8 cellular contexts compared by ENCODE assay signal in genomic region chr1:150516616-150517015, GRCh38. TPM values are rescaled to one million over a fixed set of nuclear protein-coding genes. Genes with fewer than 3 reads are reported as not detected.
DNase-seq lines count a peak whose midpoint lies in the region; ATAC-seq and TF ChIP-seq lines count a peak whose summit lies in the region.

No MANE protein-coding gene starts in this region.

- no peaks in the 10 kb centered on the region for H3K9me2 ChIP-seq in neural cell (ENCODE audit: insufficient read depth, low read length)

- H3K36me3 ChIP-seq in mammary epithelial cell (ENCODE audit: insufficient read depth, low read length) = no peaks in the 10 kb centered on the region
- H3K36me3 ChIP-seq in neural cell (ENCODE audit: insufficient read depth, low read length) = no peaks in the 10 kb centered on the region

- H3K9me3 ChIP-seq in mammary epithelial cell (replicated peaks; ENCODE audit: insufficient read depth, low read length) (no peaks in the 10 kb centered on the region), neural cell (ENCODE audit: low read length) (no peaks in the 10 kb centered on the region)

- H3K4me2 ChIP-seq in mammary epithelial cell (ENCODE audit: insufficient read depth, low read depth, low read length) = peak overlapping the region; percentile 95
- peak overlapping the region; percentile 51 for H3K4me2 ChIP-seq in neural cell (ENCODE audit: low read length)

- dilution Hi-C loops in mammary epithelial cell (cut with HindIII; ENCODE audit: low sequenced_read_pairs) = loop anchor here (10.0 kb wide), 1 partner anchor 58 kb away; the partner anchor contains the start of gene MCL1

- CTCF ChIA-PET in mammary epithelial cell (lab: Charles Lee; ENCODE audit: low non-redundant PET) = interaction anchor here (0.6 to 1.0 kb wide), 2 partner anchors 16 to 261 kb away, joined by 5 to 7 read pairs; no protein-coding TSS in a partner anchor

- peaks cover 13% of the 10 kb centered on the region for H3K4me1 ChIP-seq in mammary epithelial cell (ENCODE audit: insufficient read depth, low read length)

- H3K79me2 ChIP-seq in mammary epithelial cell (ENCODE audit: insufficient read depth, low read length) (no peaks in the 10 kb centered on the region), neural cell (replicated peaks; ENCODE audit: insufficient read depth, low read length) (no peaks in the 10 kb centered on the region)

- ATAC-seq in HG02623 (IDR thresholded peaks at IDR 0.05; ENCODE audit: unreplicated experiment) (no peak), HG03521 (IDR thresholded peaks at IDR 0.05; ENCODE audit: unreplicated experiment) (no peak)

- H3F3A ChIP-seq in neural cell (ENCODE audit: insufficient read depth, low read length, poor library complexity, severe bottlenecking) = no peaks in the 10 kb centered on the region

- peak overlapping the region; percentile 62; the same call in 1 of the 2 replicates for H3K4me3 ChIP-seq in GM08714 (ENCODE audit: low read length)
- no peak overlapping the region for H3K4me3 ChIP-seq in mammary epithelial cell (replicated peaks in 1 of 3; ENCODE audit: insufficient read depth in 1 of 3, low read depth in 2 of 3, low read length in 3 of 3)
- peak overlapping the region; percentile 78 for H3K4me3 ChIP-seq in neural cell (ENCODE audit: low read length)

- TF ChIP-seq EP300 in neural cell (conservative IDR thresholded peaks at IDR 0.05; ENCODE audit: poor library complexity, severe bottlenecking) = no peak

- intact Hi-C loops in mammary epithelial cell (cut with micrococcal nuclease) = loop anchor here (1.0 to 2.0 kb wide), 2 partner anchors 22 to 260 kb away; no protein-coding TSS in a partner anchor

- in situ Hi-C loops in mammary epithelial cell (cut with MboI; ENCODE audit: low sequenced_read_pairs in 2 of 2) = no loop called here

- H4K20me1 ChIP-seq in mammary epithelial cell (ENCODE audit: insufficient read depth, low read length) (no peaks in the 10 kb centered on the region), neural cell (ENCODE audit: insufficient read depth) (no peaks in the 10 kb centered on the region)

- H3K27me3 ChIP-seq in mammary epithelial cell (ENCODE audit: insufficient read depth, low read length) (no peaks in the 10 kb centered on the region), neural cell (ENCODE audit: insufficient read depth, low read depth, low read length) (no peaks in the 10 kb centered on the region)

- H3K9ac ChIP-seq in mammary epithelial cell (ENCODE audit: insufficient read depth, low read length) (no peak overlapping the region), neural cell (ENCODE audit: low read length) (peak overlapping the region; percentile 63)

- no peak for TF ChIP-seq RAD21 in neural cell (conservative IDR thresholded peaks at IDR 0.05)

- no TSS peak for BruUV-seq in mammary epithelial cell (replicated peaks; lab: Mats Ljungman, UMichigan)

- peak; percentile 38 for DNase-seq in NCI-H128 (lab: John Stamatoyannopoulos, UW; ENCODE audit: unreplicated experiment)
- DNase-seq in mammary epithelial cell = no peak
- no peak for DNase-seq in mucosa of gallbladder (ENCODE audit: low spot score)
- DNase-seq in RPMI8226 = no peak

- TF ChIP-seq CTCF in mammary epithelial cell (conservative IDR thresholded peaks at IDR 0.05 in 1 of 2, IDR thresholded peaks at IDR 0.05 in 1 of 2; ENCODE audit: extremely low read depth in 1 of 2, insufficient read depth in 1 of 2, low read depth in 1 of 2, low read length in 2 of 2) = no peak
- no peak for TF ChIP-seq CTCF in neural cell (IDR thresholded peaks at IDR 0.05; ENCODE audit: poor library complexity, severe bottlenecking)

- H3K27ac ChIP-seq in mammary epithelial cell (ENCODE audit: insufficient read depth, low read depth, low read length) = no peak overlapping the region
- no peak overlapping the region for H3K27ac ChIP-seq in neural cell (ENCODE audit: low read length)

- H2AFZ ChIP-seq in mammary epithelial cell (ENCODE audit: low read depth, low read length) (peak overlapping the region; percentile 82), neural cell (ENCODE audit: low read depth, low read length) (no peak overlapping the region)

- WGBS in mammary epithelial cell (ENCODE audit: low coverage, missing lambda C conversion rate) = 56% methylated on average over 4 of the region's 4 CpGs

TF ChIP-seq in neural cell, 6 proteins besides CTCF, POLR2A, EP300 and RAD21:
- TF ChIP-seq SMC3 (conservative IDR thresholded peaks at IDR 0.05; ENCODE audit: poor library complexity) = no peak

RNA-seq across cellular contexts. Expression of gene FALEC, which starts 1.1 kb away (rescaled TPM):
- not detected for total RNA-seq in mammary epithelial cell
- polyA plus RNA-seq in mammary epithelial cell = not detected
- not detected for polyA minus RNA-seq in mammary epithelial cell
- not detected in 2 replicates for polyA plus RNA-seq in neural cell
- not detected in 2 replicates for polyA minus RNA-seq in neural cell
- total RNA-seq in mucosa of gallbladder = 1.1 TPM

RNA-seq across cellular contexts. Expression of gene ECM1, which starts 8.7 kb away (rescaled TPM):
- total RNA-seq in mammary epithelial cell = 10 to 100 TPM; 12.5 to 16.2 TPM
- polyA plus RNA-seq in mammary epithelial cell = 11.7 TPM
- polyA minus RNA-seq in mammary epithelial cell = 13.3 TPM
- 2.3 and 4.2 TPM in 2 replicates for polyA plus RNA-seq in neural cell
- 0.58 and 0.73 TPM in 2 replicates for polyA minus RNA-seq in neural cell
- total RNA-seq in mucosa of gallbladder = 681 TPM

RNA-seq across cellular contexts. Expression of gene TARS2, which starts 29.4 kb away (rescaled TPM):
- total RNA-seq in mammary epithelial cell = 10 to 100 TPM; 23.3 to 27.0 TPM
- polyA plus RNA-seq in mammary epithelial cell = 17.9 TPM
- 57.0 TPM for polyA minus RNA-seq in mammary epithelial cell
- polyA plus RNA-seq in neural cell = 19.4 and 22.8 TPM in 2 replicates
- 17.0 and 20.9 TPM in 2 replicates for polyA minus RNA-seq in neural cell
- 28.3 TPM for total RNA-seq in mucosa of gallbladder

RNA-seq across cellular contexts. Expression of gene ADAMTSL4, which starts 32.6 kb away (rescaled TPM):
- total RNA-seq in mammary epithelial cell = 10 to 100 TPM in 1 of 2 donors, 1 to 10 TPM in 1; 2.9 to 98.0 TPM
- polyA plus RNA-seq in mammary epithelial cell = 4.8 TPM
- 5.1 TPM for polyA minus RNA-seq in mammary epithelial cell
- 0.56 TPM in 1 of 2 replicates, not detected in the other for polyA plus RNA-seq in neural cell
- polyA minus RNA-seq in neural cell = not detected in 2 replicates
- 17.2 TPM for total RNA-seq in mucosa of gallbladder

Comparison
In these comparisons a context has a peak if more than half of its experiments do, and no peak if none do; other contexts are left out.
1. H3K4me3 ChIP-seq: peak in GM08714 (single experiment) and neural cell (single experiment); none in mammary epithelial cell (0 of 3).
2. RNA of gene ECM1, which starts 8.7 kb away (total RNA-seq): 681 TPM in mucosa of gallbladder (single experiment); 12.5 to 16.2 TPM in mammary epithelial cell; every median in the first group is over 10 times any median in the second.